8 cellular contexts compared by ENCODE assay signal in genomic region chr6:42889815-42890214, GRCh38. TPM values are rescaled to one million over a fixed set of nuclear protein-coding genes. Genes with fewer than 3 reads are reported as not detected.
DNase-seq lines count a peak whose midpoint lies in the region; ATAC-seq, FAIRE-seq and TF ChIP-seq lines count a peak whose summit lies in the region.

No MANE protein-coding gene starts in this region.

- no TSS peak for BruUV-seq in endothelial cell of umbilical vein (replicated peaks; lab: Mats Ljungman, UMichigan)

- peaks cover 20% of the 10 kb centered on the region for H3K79me2 ChIP-seq in GM23248 (ENCODE audit: insufficient read depth)
- H3K79me2 ChIP-seq in endothelial cell of umbilical vein (ENCODE audit: control insufficient read depth, insufficient read depth, low read length) = no peaks in the 10 kb centered on the region

- H3K4me1 ChIP-seq in GM23248 (ENCODE audit: insufficient read depth) (peaks cover 13% of the 10 kb centered on the region), endothelial cell of umbilical vein (ENCODE audit: control insufficient read depth, extremely low read depth, insufficient read depth, low read length) (peaks cover 4% of the 10 kb centered on the region), rectal smooth muscle tissue (ENCODE audit: control insufficient read depth, insufficient read depth, low read length) (peaks cover 3% of the 10 kb centered on the region), small intestine (ENCODE audit: control insufficient read depth in 2 of 2, insufficient read depth in 1 of 2, low read depth in 1 of 2, low read length in 1 of 2) (no peaks in the 10 kb centered on the region)

- no peaks in the 10 kb centered on the region for H3K9me1 ChIP-seq in endothelial cell of umbilical vein (replicated peaks; ENCODE audit: control insufficient read depth, extremely low read depth, insufficient read depth, low read length)

- FAIRE-seq in endothelial cell of umbilical vein (lab: Jason Lieb, UNC) (no peak), small intestine (lab: Jason Lieb, UNC) (no peak)

- ATAC-seq in GM18520 (IDR thresholded peaks at IDR 0.05; ENCODE audit: unreplicated experiment) = no peak

- H3K9ac ChIP-seq in GM23248 (peak overlapping the region; percentile 93), endothelial cell of umbilical vein (replicated peaks; ENCODE audit: extremely low read depth, insufficient read depth, low read length) (peak overlapping the region; percentile 78), rectal smooth muscle tissue (ENCODE audit: low read length) (no peak overlapping the region)

- H3K9me3 ChIP-seq in GM23248 (ENCODE audit: low read depth) (no peaks in the 10 kb centered on the region), endothelial cell of umbilical vein (replicated peaks; ENCODE audit: control insufficient read depth, insufficient read depth, low read length) (no peaks in the 10 kb centered on the region), small intestine (ENCODE audit: control insufficient read depth, low read depth) (no peaks in the 10 kb centered on the region)

- no peak overlapping the region for H2AFZ ChIP-seq in GM23248
- no peak overlapping the region for H2AFZ ChIP-seq in endothelial cell of umbilical vein (ENCODE audit: low read depth, low read length)

- CTCF ChIA-PET in RWPE1 (lab: Yijun Ruan, JAX) (no interaction called here), endothelial cell of umbilical vein (lab: Charles Lee) (interaction anchor here (0.6 kb wide), 1 partner anchor 158 kb away, joined by 3 read pairs; no protein-coding TSS in a partner anchor)

- peaks cover 35% of the 10 kb centered on the region for H3F3A ChIP-seq in GM23248 (ENCODE audit: insufficient read depth)

- TF ChIP-seq CTCF in RWPE1 (conservative IDR thresholded peaks at IDR 0.05; ENCODE audit: low read depth) = no peak
- no peak for TF ChIP-seq CTCF in endothelial cell of umbilical vein (IDR thresholded peaks at IDR 0.05; ENCODE audit: extremely low read depth in 1 of 2, insufficient read depth in 1 of 2, low read depth in 1 of 2, low read length in 2 of 2)

- H3K27me3 ChIP-seq in GM23248 (replicated peaks; ENCODE audit: insufficient read depth) (no peaks in the 10 kb centered on the region), endothelial cell of umbilical vein (ENCODE audit: control insufficient read depth in 2 of 2, insufficient read depth in 2 of 2, low read length in 2 of 2) (no peaks in the 10 kb centered on the region), rectal smooth muscle tissue (ENCODE audit: control insufficient read depth, insufficient read depth, low read length) (no peaks in the 10 kb centered on the region), small intestine (ENCODE audit: control insufficient read depth in 2 of 2, insufficient read depth in 2 of 2, low read length in 2 of 2) (no peaks in the 10 kb centered on the region)

- H4K20me1 ChIP-seq in GM23248 (ENCODE audit: insufficient read depth) (no peaks in the 10 kb centered on the region), endothelial cell of umbilical vein (replicated peaks; ENCODE audit: control insufficient read depth, extremely low read depth, insufficient read depth, low read length) (no peaks in the 10 kb centered on the region)

- H3K36me3 ChIP-seq in GM23248 (ENCODE audit: low read depth) = peaks cover 15% of the 10 kb centered on the region
- H3K36me3 ChIP-seq in endothelial cell of umbilical vein (ENCODE audit: control insufficient read depth in 2 of 2, extremely low read depth in 1 of 2, insufficient read depth in 2 of 2, low read length in 2 of 2) = peaks cover 5 to 10% of the 10 kb centered on the region in 2 experiments
- H3K36me3 ChIP-seq in rectal smooth muscle tissue (ENCODE audit: control insufficient read depth, insufficient read depth, low read length) = peaks cover 9% of the 10 kb centered on the region
- H3K36me3 ChIP-seq in small intestine (ENCODE audit: control insufficient read depth in 2 of 2, insufficient read depth in 2 of 2, low read length in 2 of 2) = peaks cover 7% of the 10 kb centered on the region in 2 donors

- dilution Hi-C loops in endothelial cell of umbilical vein (cut with MboI; ENCODE audit: extremely low pct_ligation_motif_present, low sequenced_read_pairs) = no loop called here

- H3K27ac ChIP-seq in GM23248 (peak overlapping the region; percentile 94), RWPE1 (peak overlapping the region; percentile 100), endothelial cell of umbilical vein (ENCODE audit: insufficient read depth, low read depth, low read length) (no peak overlapping the region), rectal smooth muscle tissue (ENCODE audit: low read depth, low read length) (peak overlapping the region; percentile 82), small intestine (ENCODE audit: low read depth in 1 of 2, low read length in 1 of 2) (no peak overlapping the region)

- intact Hi-C loops in endothelial cell of umbilical vein (cut with micrococcal nuclease) = loop anchor here (1.0 to 5.0 kb wide), 3 partner anchors 9 to 143 kb away; partner anchors contain the start of genes RPL7L1 and TBCC

- H3K4me3 ChIP-seq in GM23248 = peak overlapping the region; percentile 86
- H3K4me3 ChIP-seq in endothelial cell of umbilical vein (replicated peaks in 1 of 3; ENCODE audit: insufficient read depth in 1 of 3, low read depth in 1 of 3, low read length in 3 of 3) = peak overlapping the region in 2 of 3 experiments; percentile 62 to 68
- peak overlapping the region; percentile 75 for H3K4me3 ChIP-seq in rectal smooth muscle tissue (ENCODE audit: low read length)
- H3K4me3 ChIP-seq in small intestine (ENCODE audit: low read depth in 1 of 2, low read length in 2 of 2) = peak overlapping the region in 1 of 2 donors; percentile 64

- no peaks in the 10 kb centered on the region for H3K9me2 ChIP-seq in GM23248 (ENCODE audit: insufficient read depth)

- POLR2A ChIA-PET in RWPE1 (lab: Yijun Ruan, JAX; ENCODE audit: low non-redundant PET) = no interaction called here
- POLR2A ChIA-PET in endothelial cell of umbilical vein (lab: Charles Lee) = no interaction called here

- no peak for DNase-seq in GM23248
- no peak for DNase-seq in RWPE1 (ENCODE audit: low spot score)
- no peak for DNase-seq in endothelial cell of umbilical vein (ENCODE audit: low read depth, low spot score)
- DNase-seq in small intestine = no peak
- no peak for DNase-seq in NCI-H1048 (lab: John Stamatoyannopoulos, UW)
- no peak for DNase-seq in OCI-M1 (lab: John Stamatoyannopoulos, UW)

- 61 to 66% methylated on average over 4 of the region's 4 CpGs for WGBS in GM23248 (ENCODE audit: low coverage in 1 of 2, low lambda C conversion rate in 2 of 2, missing lambda C conversion rate in 2 of 2), 2 experiments
- 46 to 49% (median 46%) methylated on average over 4 of the region's 4 CpGs for WGBS in small intestine, 3 donors

- in situ Hi-C loops in GM23248 (cut with MboI) = no loop called here

- no peak for TF ChIP-seq POLR2A in endothelial cell of umbilical vein (IDR thresholded peaks at IDR 0.05; ENCODE audit: low read depth, low read length)

- peak overlapping the region; percentile 78 for H3K4me2 ChIP-seq in GM23248 (ENCODE audit: unreplicated experiment)
- peak overlapping the region; percentile 22 for H3K4me2 ChIP-seq in endothelial cell of umbilical vein (ENCODE audit: insufficient read depth, low read length)

TF ChIP-seq in endothelial cell of umbilical vein, 7 proteins besides CTCF, POLR2A, EP300 and RAD21 (continues in another document):
- no peak for TF ChIP-seq FOS (IDR thresholded peaks at IDR 0.05; ENCODE audit: borderline replicate concordance, insufficient read depth, low read length)
- no peak for TF ChIP-seq JUN (IDR thresholded peaks at IDR 0.05; ENCODE audit: borderline replicate concordance, insufficient read depth, insufficient read length, low read depth)
- no peak for TF ChIP-seq POLR2AphosphoS5 (IDR thresholded peaks at IDR 0.05; ENCODE audit: insufficient read depth, low read depth, low read length)

RNA-seq across cellular contexts. Expression of gene RPL7L1, which starts 10.4 kb away (rescaled TPM):
- total RNA-seq in GM23248 (2014; rRNA removed; shearing (Covaris generic)) = 112 and 133 TPM in 2 replicates
- polyA plus RNA-seq in GM23248 (2016; fragmentation: Nextera tagmentation; extraction: Ambion mirVana) (88.2 and 92.0 TPM in 2 replicates), endothelial cell of umbilical vein (31.1 and 36.9 TPM in 2 replicates), small intestine (10 to 100 TPM; 23.7 to 61.1 (median 31.9) TPM)
- 94.4 and 103 TPM in 2 replicates for total RNA-seq in endothelial cell of umbilical vein
- polyA plus RNA-seq in endothelial cell of umbilical vein (2011; cell fraction: cytosol; rRNA removed) = 45.1 and 46.4 TPM in 2 replicates
- polyA plus RNA-seq in endothelial cell of umbilical vein (2011; cell fraction: nucleus; rRNA removed) = 22.7 and 29.3 TPM in 2 replicates
- polyA plus RNA-seq in endothelial cell of umbilical vein (2012) = 76.1 and 116 TPM in 2 replicates
- 48.1 and 48.9 TPM in 2 replicates for polyA minus RNA-seq in endothelial cell of umbilical vein
- polyA minus RNA-seq in endothelial cell of umbilical vein (2011; cell fraction: cytosol; rRNA and poly(A)+ RNA removed) = 47.2 TPM
- polyA minus RNA-seq in endothelial cell of umbilical vein (2011; cell fraction: nucleus; rRNA and poly(A)+ RNA removed) = 33.2 and 38.6 TPM in 2 replicates

RNA-seq across cellular contexts. Expression of gene PTCRA, which starts 26.0 kb away (rescaled TPM):
- not detected in 2 replicates for total RNA-seq in GM23248 (2014; rRNA removed; shearing (Covaris generic))
- polyA plus RNA-seq in GM23248 (2016; fragmentation: Nextera tagmentation; extraction: Ambion mirVana) (not detected in 2 replicates), endothelial cell of umbilical vein (0.13 TPM in 1 of 2 replicates, not detected in the other), small intestine (not detected)
- total RNA-seq in endothelial cell of umbilical vein = not detected in 2 replicates
- not detected in 2 replicates for polyA plus RNA-seq in endothelial cell of umbilical vein (2011; cell fraction: cytosol; rRNA removed)
- not detected in 2 replicates for polyA plus RNA-seq in endothelial cell of umbilical vein (2011; cell fraction: nucleus; rRNA removed)
- not detected in 2 replicates for polyA plus RNA-seq in endothelial cell of umbilical vein (2012)
- polyA minus RNA-seq in endothelial cell of umbilical vein = 0.29 TPM in 1 of 2 replicates, not detected in the other
- not detected for polyA minus RNA-seq in endothelial cell of umbilical vein (2011; cell fraction: cytosol; rRNA and poly(A)+ RNA removed)
- polyA minus RNA-seq in endothelial cell of umbilical vein (2011; cell fraction: nucleus; rRNA and poly(A)+ RNA removed) = not detected in 2 replicates

RNA-seq across cellular contexts. Expression of gene CNPY3, which starts 39.5 kb away (rescaled TPM):
- total RNA-seq in GM23248 (2014; rRNA removed; shearing (Covaris generic)) = 41.4 and 45.1 TPM in 2 replicates
- polyA plus RNA-seq in GM23248 (2016; fragmentation: Nextera tagmentation; extraction: Ambion mirVana) (58.6 and 63.6 TPM in 2 replicates), endothelial cell of umbilical vein (40.8 and 46.4 TPM in 2 replicates), small intestine (10 to 100 TPM in 2 of 3 donors, 1 to 10 TPM in 1; 8.7 to 36.1 (median 14.6) TPM)
- 43.3 and 53.1 TPM in 2 replicates for total RNA-seq in endothelial cell of umbilical vein
- polyA plus RNA-seq in endothelial cell of umbilical vein (2011; cell fraction: cytosol; rRNA removed) = 49.1 and 51.6 TPM in 2 replicates
- polyA plus RNA-seq in endothelial cell of umbilical vein (2011; cell fraction: nucleus; rRNA removed) = 31.4 and 34.4 TPM in 2 replicates
- 27.0 and 33.6 TPM in 2 replicates for polyA plus RNA-seq in endothelial cell of umbilical vein (2012)
- polyA minus RNA-seq in endothelial cell of umbilical vein = 28.2 and 31.4 TPM in 2 replicates
- polyA minus RNA-seq in endothelial cell of umbilical vein (2011; cell fraction: cytosol; rRNA and poly(A)+ RNA removed) = 21.9 TPM
- 7.0 and 9.2 TPM in 2 replicates for polyA minus RNA-seq in endothelial cell of umbilical vein (2011; cell fraction: nucleus; rRNA and poly(A)+ RNA removed)

Comparison
In these comparisons a context has a peak if more than half of its experiments do, and no peak if none do; other contexts are left out.
1. H3K27ac ChIP-seq: peak in GM23248 (single experiment), RWPE1 (single experiment) and rectal smooth muscle tissue (single experiment); none in endothelial cell of umbilical vein (single experiment) and small intestine (0 of 2).